In genomic region chr16:67660564-67661028, GRCh38 we compare ENCODE assay signal across 8 cellular contexts. TPM values are rescaled to one million over a fixed set of nuclear protein-coding genes. Genes with fewer than 3 reads are reported as not detected.
DNase-seq lines count a peak whose midpoint lies in the region; ATAC-seq, FAIRE-seq and TF ChIP-seq lines count a peak whose summit lies in the region.

TSS of gene PARD6A (plus strand) at chr16:67660960. CDS start at chr16:67661039, 79 bp downstream.

- DNase-seq in GM13977 (ENCODE audit: low spot score): peak; percentile 100
- peak; percentile 75 to 85 for DNase-seq in NCI-H187 (lab: John Stamatoyannopoulos, UW)
- DNase-seq in right atrium auricular region (ENCODE audit: low spot score): peak; percentile 96
- peak; percentile 94 to 97 for DNase-seq in psoas muscle
- DNase-seq in urothelium cell line (ENCODE audit: low spot score): peak; percentile 99

- H3K27ac ChIP-seq in angular gyrus (ENCODE audit: low read depth, low read length): peak within 1 kb of the TSS; percentile 98
- H3K27ac ChIP-seq in right atrium auricular region: peak within 1 kb of the TSS; percentile 95 to 97
- peak within 1 kb of the TSS; percentile 87 for H3K27ac ChIP-seq in psoas muscle

- intact Hi-C loops in T-helper 2 cell treated with Interferon-gamma antibody and Interleukin-4, amounts not matched to agents 100 ng/mL and 5 ng/mL, for 36 hours (cut with micrococcal nuclease): loop anchor here (1.0 to 10.0 kb wide), 8 partner anchors 8 to 416 kb away; partner anchors contain the start of genes ATP6V0D1, CARMIL2, CENPT and CTCF
- intact Hi-C loops in psoas muscle (cut with DNase I): no loop called here

- H3K27me3 ChIP-seq in right atrium auricular region (no peaks in the 10 kb centered on the region), psoas muscle (ENCODE audit: insufficient read depth in 3 of 3, low read length in 2 of 3) (no peaks in the 10 kb centered on the region)

- TF ChIP-seq CTCF in GM13977 (IDR thresholded peaks at IDR 0.05; ENCODE audit: extremely low read depth, insufficient read depth, missing control alignments) (no peak), right atrium auricular region (IDR thresholded peaks at IDR 0.05) (no peak), psoas muscle (IDR thresholded peaks at IDR 0.05) (no peak)

- H3K4me3 ChIP-seq in right atrium auricular region: peak within 1 kb of the TSS; percentile 82 to 88
- H3K4me3 ChIP-seq in psoas muscle: peak within 1 kb of the TSS; percentile 91

- in situ Hi-C loops in GM13977 (cut with MboI; ENCODE audit: low pct_unique_long_range_greater_than_20kb, low sequenced_read_pairs, unreplicated experiment): no loop called here

- WGBS in psoas muscle, 3 donors: 0 to 1% (median 0%) methylated on average over 42 to 48 of the region's 48 CpGs

- peak; percentile 95 for FAIRE-seq in urothelium cell line (lab: Jason Lieb, UNC)

- H3K4me1 ChIP-seq in right atrium auricular region (peaks cover 0 to 25% of the 10 kb centered on the region in 2 donors), psoas muscle (peaks cover 16% of the 10 kb centered on the region)

- H3K9me3 ChIP-seq in right atrium auricular region (no peaks in the 10 kb centered on the region), psoas muscle (no peaks in the 10 kb centered on the region)

- H3K36me3 ChIP-seq in right atrium auricular region: no peaks in the 10 kb centered on the region
- H3K36me3 ChIP-seq in psoas muscle (ENCODE audit: insufficient read depth in 1 of 2, low read depth in 1 of 2): peaks cover 0 to 36% of the 10 kb centered on the region in 2 donors

- peak; percentile 75 for ATAC-seq in HG02943 (IDR thresholded peaks at IDR 0.05; ENCODE audit: low read depth, unreplicated experiment)
- ATAC-seq in psoas muscle: peak; percentile 86 to 91 (median 88)

RNA-seq across cellular contexts. Expression of gene PARD6A, which starts in this region (rescaled TPM):
- total RNA-seq in T-helper 2 cell treated with Interferon-gamma antibody and Interleukin-4, amounts not matched to agents 100 ng/mL and 5 ng/mL, for 36 hours: 10.1 TPM in 2 replicates
- total RNA-seq in right atrium auricular region (1 to 10 TPM; 3.9 to 5.6 TPM), psoas muscle (1 to 10 TPM; 4.9 to 6.8 (median 5.9) TPM)
- polyA plus RNA-seq in psoas muscle: 10 to 100 TPM in 1 of 3 donors, 1 to 10 TPM in 2; 8.0 to 11.0 (median 9.9) TPM

Comparison
In these comparisons a context has a peak if more than half of its experiments do, and no peak if none do; other contexts are left out.
1. Peak in every context shown above with its lines: DNase-seq, ATAC-seq, H3K4me3 ChIP-seq and H3K27ac ChIP-seq.